ENCODE assay signal across 25 cellular contexts in the genomic region with DNA sequence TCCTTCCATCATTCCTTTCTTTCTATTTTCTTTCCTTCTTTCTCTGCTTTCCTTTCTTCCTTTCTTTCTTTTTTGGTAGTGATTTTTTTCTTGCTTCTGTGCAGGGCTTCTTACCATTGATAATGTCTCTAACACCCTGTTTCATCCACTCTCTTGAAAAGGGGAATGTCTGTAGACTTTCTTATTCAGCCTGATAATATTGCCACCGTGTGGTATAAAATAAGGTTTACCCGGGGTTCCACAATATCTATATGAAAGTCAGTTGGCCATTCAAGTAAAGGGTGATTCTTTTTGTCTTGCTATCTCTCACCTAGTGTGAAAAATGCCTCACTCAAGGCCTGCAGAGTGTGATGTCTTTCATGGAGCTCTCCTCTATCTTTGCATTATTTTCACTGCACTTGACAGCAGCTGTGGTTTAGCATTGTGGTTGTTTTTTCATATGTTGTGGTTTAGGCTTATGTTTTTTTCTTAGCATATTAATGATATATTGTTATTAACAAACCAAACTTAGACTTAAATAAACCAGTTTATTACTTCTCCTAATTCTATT.
DNase-seq lines count a peak whose midpoint lies in the region; ATAC-seq, FAIRE-seq and TF ChIP-seq lines count a peak whose summit lies in the region.
"Had no signal": no experiment of that assay in that cellular context is flagged by ENCODE, and none has a peak within 500 bp of the region (broad histone marks: within the 10 kb centered on the region; RNA-seq: fewer than 3 reads in every experiment).

No MANE protein-coding gene starts in this region.

- H4K8ac ChIP-seq in H1 (ENCODE audit: extremely low read depth, insufficient read depth, low read length) = no peak overlapping the region

- H3K79me2 ChIP-seq in PC-3 (ENCODE audit: low read length) (no peaks in the 10 kb centered on the region), H1 (ENCODE audit: control insufficient read depth in 1 of 2, insufficient read depth in 2 of 2, low read length in 2 of 2) (no peaks in the 10 kb centered on the region)

- no peak overlapping the region for H2AFZ ChIP-seq in PC-3 (ENCODE audit: low read length)
- no peak overlapping the region for H2AFZ ChIP-seq in H1 (ENCODE audit: low read length)

- BruUV-seq in PC-3 (replicated peaks; lab: Mats Ljungman, UMichigan) = no TSS peak

- H4K91ac ChIP-seq in H1 (replicated peaks; ENCODE audit: insufficient read length, low read length) = no peak overlapping the region

- CTCF ChIA-PET in PC-3 (lab: Charles Lee) (no interaction called here), H1 (lab: Charles Lee; ENCODE audit: partially characterized antibody) (interaction anchor here (0.6 kb wide), 1 partner anchor 1025 kb away, joined by 3 read pairs; no protein-coding TSS in a partner anchor)

- no peak for FAIRE-seq in H1 (lab: Jason Lieb, UNC)
- FAIRE-seq: A204.1, GM12892 had no signal

- no peak overlapping the region for H2BK120ac ChIP-seq in H1 (replicated peaks; ENCODE audit: low read depth, low read length)

- H3K27ac ChIP-seq in PC-3 (ENCODE audit: low read length) (no peak overlapping the region), H1 (ENCODE audit: low read depth, low read length) (no peak overlapping the region)
- H3K27ac ChIP-seq: gastroesophageal sphincter, HL-60, suprapubic skin, uterus had no signal

- H3K9me2 ChIP-seq in PC-3 (replicated peaks; ENCODE audit: low read length) = no peaks in the 10 kb centered on the region

- H3K79me1 ChIP-seq in H1 (ENCODE audit: low read depth, low read length) = no peaks in the 10 kb centered on the region

- H3K23ac ChIP-seq in H1 (ENCODE audit: insufficient read length) = no peak overlapping the region

- ATAC-seq in PC-3 (peak; percentile 33; the same call in 1 of the 2 replicates), HG03196 (IDR thresholded peaks at IDR 0.05; ENCODE audit: unreplicated experiment) (no peak)
- ATAC-seq: gastroesophageal sphincter; left ventricle myocardium superior; naive thymus-derived CD4-positive, alpha-beta T cell; stimulated activated memory B cell treated with anti-CD40 and anti-IgM and Interleukin-4, amounts not matched to agents 10 μg/mL and 1 μg/mL and 100 μg/mL, for 72 hours had no signal

- H2BK20ac ChIP-seq in H1 (ENCODE audit: low read length) = no peak overlapping the region

- H3K9me3 ChIP-seq in PC-3 (ENCODE audit: low read length) (no peaks in the 10 kb centered on the region), H1 (ENCODE audit: insufficient read depth in 2 of 2, low read depth in 1 of 2, low read length in 1 of 2) (peaks cover 0 to 8% of the 10 kb centered on the region in 2 experiments; a peak in 2 of 4 replicates)

- no peak overlapping the region for H4K5ac ChIP-seq in H1 (ENCODE audit: insufficient read length, low read depth, low read length)

- H2AK5ac ChIP-seq in H1 (ENCODE audit: low read depth, low read length) = no peak overlapping the region

- H3K14ac ChIP-seq in H1 (ENCODE audit: insufficient read length) = no peak overlapping the region

- H4K20me1 ChIP-seq in PC-3 (ENCODE audit: low read length) (no peaks in the 10 kb centered on the region), H1 (replicated peaks in 1 of 2; ENCODE audit: control insufficient read depth in 1 of 2, insufficient read depth in 2 of 2, low read length in 2 of 2) (no peaks in the 10 kb centered on the region)

- POLR2A ChIA-PET in PC-3 (lab: Charles Lee; ENCODE audit: unreplicated experiment) = no interaction called here
- POLR2A ChIA-PET in H1 (lab: Charles Lee; ENCODE audit: partially characterized antibody) = no interaction called here

- no peak overlapping the region for H3K4ac ChIP-seq in H1 (replicated peaks; ENCODE audit: insufficient read length, low read depth, low read length)

- no peaks in the 10 kb centered on the region for H3F3A ChIP-seq in PC-3 (ENCODE audit: low read length, unreplicated experiment)

- WGBS in H1 (ENCODE audit: extremely low coverage in 1 of 2, insufficient coverage in 1 of 2, insufficient read length in 1 of 2, insufficient replicate concordance in 2 of 2, low coverage in 1 of 2, low lambda C conversion rate in 2 of 2, missing lambda C conversion rate in 1 of 2), 2 experiments = 81% methylated on average over 2 of the region's 2 CpGs; no CpG with 5 or more reads in 1 of the 2 experiments

- DNase-seq in NCI-H82 (lab: John Stamatoyannopoulos, UW) (peak; percentile 17), NCI-H82 treated with DMSO at 0.1 percent for 48 hours (lab: John Stamatoyannopoulos, UW; ENCODE audit: unreplicated experiment) (no peak), HT-29 (ENCODE audit: low spot score) (peak; percentile 27), PC-3 (peak; percentile 24), H1 (ENCODE audit: low read depth in 1 of 2, low spot score in 2 of 2) (no peak), GOT3 (lab: John Stamatoyannopoulos, UW) (no peak), erythroblast (lab: John Stamatoyannopoulos, UW) (no peak)
- DNase-seq: activated CD4-positive, alpha-beta T cell treated with anti-CD3 and anti-CD28 coated beads, Interleukin-2, amount 50 U/mL, for 1 hour; activated naive CD4-positive, alpha-beta T cell treated with anti-CD3 and anti-CD28 coated beads, Interleukin-2, amount 10 ng/mL, durations not matched to agents 7 days and 5 days; amniotic stem cell; CD8-positive, alpha-beta memory T cell; HCEC 1CT; left ventricle myocardium superior; naive thymus-derived CD4-positive, alpha-beta T cell; NCI-H1105 treated with DMSO at 0.1 percent for 48 hours; NCI-H2107; retina; uterus had no signal

- no peak overlapping the region for H3K18ac ChIP-seq in H1 (ENCODE audit: extremely low read depth, low read length)

- TF ChIP-seq CTCF in PC-3 (conservative IDR thresholded peaks at IDR 0.05; ENCODE audit: low read depth, low read length) (peak; percentile 31; the same call in 1 of the 2 replicates), H1 (IDR thresholded peaks at IDR 0.05; ENCODE audit: control extremely low read depth in 1 of 3, insufficient read depth in 1 of 3, low read depth in 1 of 3, low read length in 3 of 3) (no peak)

- H2BK12ac ChIP-seq in H1 (ENCODE audit: low read depth, low read length) = no peak overlapping the region

- H3K9ac ChIP-seq in PC-3 (ENCODE audit: low read length) (no peak overlapping the region), H1 (replicated peaks in 1 of 4; ENCODE audit: extremely low read depth in 1 of 4, low read depth in 3 of 4, low read length in 3 of 4) (no peak overlapping the region)

- H3K4me1 ChIP-seq in PC-3 (ENCODE audit: insufficient read depth, low read length) (no peaks in the 10 kb centered on the region), H1 (replicated peaks in 1 of 4; ENCODE audit: control insufficient read depth in 3 of 4, insufficient read depth in 4 of 4, low read length in 3 of 4) (no peaks in the 10 kb centered on the region)
- H3K4me1 ChIP-seq: gastroesophageal sphincter, uterus had no signal

- H3K23me2 ChIP-seq in H1 (ENCODE audit: low read depth, low read length) = no peaks in the 10 kb centered on the region

- TF ChIP-seq EP300 in H1 (IDR thresholded peaks at IDR 0.05; ENCODE audit: borderline replicate concordance in 1 of 2, low read depth in 2 of 2, low read length in 2 of 2) = no peak

- H3K4me2 ChIP-seq in PC-3 (ENCODE audit: low read length) (no peak overlapping the region), H1 (ENCODE audit: insufficient read depth in 1 of 2, low read depth in 2 of 2, low read length in 2 of 2) (no peak overlapping the region)

- H2BK5ac ChIP-seq in H1 (ENCODE audit: low read depth, low read length) = no peak overlapping the region

- intact Hi-C loops in PC-3 (cut with micrococcal nuclease) = no loop called here

- H3K27me3 ChIP-seq in PC-3 (ENCODE audit: low read length) = no peaks in the 10 kb centered on the region
- H3K27me3 ChIP-seq in H1 (replicated peaks in 1 of 4; ENCODE audit: control insufficient read depth in 3 of 4, extremely low read depth in 1 of 4, insufficient read depth in 3 of 4, low read length in 3 of 4) = no peaks in the 10 kb centered on the region
- H3K27me3 ChIP-seq: gastroesophageal sphincter, suprapubic skin, uterus had no signal

- H3K36me3 ChIP-seq in PC-3 (ENCODE audit: low read depth, low read length) = no peaks in the 10 kb centered on the region
- H3K36me3 ChIP-seq in H1 (ENCODE audit: control insufficient read depth in 2 of 4, insufficient read depth in 4 of 4, low read length in 3 of 4) = no peaks in the 10 kb centered on the region
- H3K36me3 ChIP-seq: gastroesophageal sphincter, suprapubic skin, uterus had no signal

- TF ChIP-seq RAD21 in H1 (IDR thresholded peaks at IDR 0.05 in 1 of 2, conservative IDR thresholded peaks at IDR 0.05 in 1 of 2; ENCODE audit: low read depth in 2 of 2, low read length in 2 of 2) = peak; percentile 10 to 25; a peak in 1 of 4 replicates

- TF ChIP-seq POLR2A in H1 (IDR thresholded peaks at IDR 0.05; ENCODE audit: control extremely low read depth in 1 of 2, low read depth in 2 of 2, low read length in 2 of 2) (no peak), erythroblast (IDR thresholded peaks at IDR 0.05; ENCODE audit: low read length) (no peak)

- H3K56ac ChIP-seq in H1 (replicated peaks; ENCODE audit: insufficient read length, low read depth, low read length) = no peak overlapping the region

- H3K4me3 ChIP-seq in PC-3 (ENCODE audit: low read length) = no peak overlapping the region
- H3K4me3 ChIP-seq in H1 (ENCODE audit: extremely low read depth in 1 of 4, insufficient read depth in 2 of 4, low read depth in 3 of 4, low read length in 4 of 4) = no peak overlapping the region
- H3K4me3 ChIP-seq: gastroesophageal sphincter, suprapubic skin, uterus had no signal

- H2BK15ac ChIP-seq in H1 (ENCODE audit: low read length) = no peak overlapping the region

TF ChIP-seq in H1, 55 proteins besides CTCF, POLR2A, EP300 and RAD21 (continues in another document):
- TF ChIP-seq HDAC2 (IDR thresholded peaks at IDR 0.05; ENCODE audit: borderline replicate concordance in 1 of 2, low read depth in 2 of 2, low read length in 2 of 2) = no peak
- TF ChIP-seq EGR1 (IDR thresholded peaks at IDR 0.05; ENCODE audit: borderline replicate concordance, low read depth, low read length) = no peak
- no peak for TF ChIP-seq CBX5 (IDR thresholded peaks at IDR 0.05; ENCODE audit: low read depth, low read length)
- no peak for TF ChIP-seq RNF2 (IDR thresholded peaks at IDR 0.05; ENCODE audit: borderline replicate concordance, low read depth, low read length, missing control alignments, poor library complexity, severe bottlenecking)
- no peak for TF ChIP-seq RBBP5 (IDR thresholded peaks at IDR 0.05; ENCODE audit: borderline replicate concordance, low read depth, low read length)
- no peak for TF ChIP-seq CHD1 (IDR thresholded peaks at IDR 0.05; ENCODE audit: low read depth, low read length)
- no peak for TF ChIP-seq SIN3A (conservative IDR thresholded peaks at IDR 0.05 in 1 of 2, IDR thresholded peaks at IDR 0.05 in 1 of 2; ENCODE audit: low read depth in 1 of 2, low read length in 2 of 2)
- no peak for TF ChIP-seq PHF8 (conservative IDR thresholded peaks at IDR 0.05; ENCODE audit: low read depth, low read length)

Comparison
In these comparisons a context has a peak if more than half of its experiments do, and no peak if none do; other contexts are left out.
1. DNase-seq: peak in NCI-H82 (single experiment), HT-29 (single experiment) and PC-3 (single experiment); none in NCI-H82 treated with DMSO at 0.1 percent for 48 hours (single experiment), H1 (0 of 2), GOT3 (single experiment) and erythroblast (0 of 2).